24 cellular contexts compared by ENCODE assay signal in genomic region chr20:59387891-59388290, GRCh38.
"Had no signal": no experiment of that assay in that cellular context is flagged by ENCODE, and none has a peak within 500 bp of the region (broad histone marks: within the 10 kb centered on the region; RNA-seq: fewer than 3 reads in every experiment).

No MANE protein-coding gene starts in this region.

- H3K4me3 ChIP-seq: coronary artery, dorsolateral prefrontal cortex, esophagus muscularis mucosa, gastrocnemius medialis, heart right ventricle, left lung, lower lobe of right lung had no signal

- H3K4me1 ChIP-seq: esophagus muscularis mucosa, gastrocnemius medialis, heart right ventricle, left lung, lower lobe of right lung had no signal

- H3K4me3 Mint-ChIP-seq: naive thymus-derived CD4-positive, alpha-beta T cell had no signal

- H3K36me3 ChIP-seq: esophagus muscularis mucosa, gastrocnemius medialis, heart right ventricle, left lung, lower lobe of right lung had no signal

- H3K27ac Mint-ChIP-seq: naive thymus-derived CD4-positive, alpha-beta T cell had no signal

- H3K36me3 Mint-ChIP-seq: naive thymus-derived CD4-positive, alpha-beta T cell had no signal

- DNase-seq: dermis blood vessel endothelial cell; dorsolateral prefrontal cortex; effector CD4-positive, alpha-beta T cell; effector memory CD4-positive, alpha-beta T cell; foreskin fibroblast; foreskin melanocyte; gastrocnemius medialis; glutamatergic neuron; head of caudate nucleus; heart right ventricle; hippocampal formation; left cardiac atrium; left lung; left ventricle myocardium superior; lower lobe of right lung; mesenchymal stem cell; midbrain; naive thymus-derived CD4-positive, alpha-beta T cell had no signal

- H3K9me3 ChIP-seq: esophagus muscularis mucosa, gastrocnemius medialis, heart right ventricle, left lung, lower lobe of right lung had no signal

- H3K27ac ChIP-seq: coronary artery, dorsolateral prefrontal cortex, esophagus muscularis mucosa, gastrocnemius medialis, heart right ventricle, left lung, lower lobe of right lung had no signal

- FAIRE-seq: colon, endothelial cell of umbilical vein, islet of Langerhans, keratinocyte had no signal
